In the genomic region with DNA sequence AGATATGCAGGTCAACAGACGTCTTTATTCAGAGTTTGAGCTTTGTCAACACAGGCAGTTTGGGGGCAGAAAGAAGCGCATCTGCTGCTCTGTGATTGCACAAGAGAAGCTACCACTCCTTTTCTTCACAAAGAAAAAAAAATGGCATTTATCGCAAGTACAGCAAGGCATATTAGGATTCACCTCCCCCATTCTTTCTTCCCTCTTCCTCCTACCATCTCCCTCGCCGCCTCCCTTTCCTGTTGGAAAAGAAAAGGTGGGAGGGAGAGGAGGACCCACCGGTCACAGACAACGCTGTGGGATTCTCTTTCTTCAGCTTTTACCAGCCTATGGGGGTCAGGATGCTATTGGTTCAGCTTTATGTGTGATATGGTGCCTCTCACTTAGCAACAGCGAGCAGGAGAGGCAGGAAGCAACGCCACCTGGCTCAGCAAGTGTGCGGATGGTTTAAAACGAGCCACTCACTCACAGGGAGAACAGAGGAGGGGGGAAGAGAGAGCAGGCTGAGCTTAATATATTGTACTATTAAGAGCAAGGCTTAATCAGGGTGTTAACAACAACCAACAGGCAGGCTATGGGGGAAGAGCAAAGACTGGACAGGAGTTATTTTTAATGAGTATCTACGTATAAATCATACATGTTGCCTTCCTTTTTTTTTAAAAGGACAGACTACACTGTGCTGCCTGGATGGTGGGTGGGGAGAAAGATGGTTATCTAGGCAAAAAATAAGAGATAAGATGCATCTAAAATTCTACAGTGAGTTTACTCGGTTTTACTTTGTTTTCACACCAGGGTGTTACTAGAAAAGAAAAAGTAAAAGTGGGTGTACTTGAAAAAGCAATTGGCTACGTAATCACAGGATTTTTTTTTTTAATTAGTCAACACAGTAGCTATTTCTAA, we compare ENCODE assay signal across 8 cellular contexts.
DNase-seq lines count a peak whose midpoint lies in the region; ATAC-seq and TF ChIP-seq lines count a peak whose summit lies in the region.

No MANE protein-coding gene starts in this region.

- intact Hi-C loops in sigmoid colon (cut with DNase I): loop anchor here (2.0 kb wide), 1 partner anchor 204 kb away; no protein-coding TSS in a partner anchor

- no peak for TF ChIP-seq CTCF in cardiac fibroblast (IDR thresholded peaks at IDR 0.05; ENCODE audit: low read depth, low read length)
- TF ChIP-seq CTCF in sigmoid colon (IDR thresholded peaks at IDR 0.05): no peak

- H3K4me1 ChIP-seq in sigmoid colon: peaks cover 0 to 24% (median 23%) of the 10 kb centered on the region in 4 donors

- peak; percentile 50 for ATAC-seq in GM19043 (IDR thresholded peaks at IDR 0.05; ENCODE audit: low read depth, unreplicated experiment)
- no peak for ATAC-seq in GM18861 (IDR thresholded peaks at IDR 0.05; ENCODE audit: unreplicated experiment)

- H3K27me3 ChIP-seq in sigmoid colon: no peaks in the 10 kb centered on the region

- H3K4me3 ChIP-seq in cardiac fibroblast (replicated peaks in 1 of 2; ENCODE audit: low read depth in 2 of 2, low read length in 2 of 2) (peak overlapping the region; percentile 28 to 44), sigmoid colon (peak overlapping the region; percentile 17 to 50 (median 44))

- H3K9me3 ChIP-seq in sigmoid colon: no peaks in the 10 kb centered on the region

- H3K36me3 ChIP-seq in sigmoid colon: no peaks in the 10 kb centered on the region

- no peak for TF ChIP-seq POLR2A in sigmoid colon (IDR thresholded peaks at IDR 0.05)

- 1 to 6% methylated on average over 14 of the region's 14 CpGs for WGBS in sigmoid colon, 2 donors

- H3K27ac ChIP-seq in sigmoid colon: peak overlapping the region; percentile 67 to 77 (median 72)

- no peak for TF ChIP-seq EP300 in sigmoid colon (IDR thresholded peaks at IDR 0.05)

- DNase-seq in A172 (ENCODE audit: low spot score) (peak; percentile 21), NCI-H1436 (lab: John Stamatoyannopoulos, UW) (peak; percentile 88), T-helper 9 cell (peak; percentile 3), cardiac fibroblast (ENCODE audit: low read depth in 2 of 2) (peak; percentile 62 to 74), iPS-NIHi11 (ENCODE audit: low spot score) (peak; percentile 57), sigmoid colon (peak; percentile 72)

Comparison
In these comparisons a context has a peak if more than half of its experiments do, and no peak if none do; other contexts are left out.
1. DNase-seq: peak in every context shown above with its lines; median percentile 88 in NCI-H1436; 72 in sigmoid colon; 68 in cardiac fibroblast; 57 in iPS-NIHi11; 21 in A172; 3 in T-helper 9 cell.